Comparison of ENCODE assay signal across 36 cellular contexts in the genomic region with DNA sequence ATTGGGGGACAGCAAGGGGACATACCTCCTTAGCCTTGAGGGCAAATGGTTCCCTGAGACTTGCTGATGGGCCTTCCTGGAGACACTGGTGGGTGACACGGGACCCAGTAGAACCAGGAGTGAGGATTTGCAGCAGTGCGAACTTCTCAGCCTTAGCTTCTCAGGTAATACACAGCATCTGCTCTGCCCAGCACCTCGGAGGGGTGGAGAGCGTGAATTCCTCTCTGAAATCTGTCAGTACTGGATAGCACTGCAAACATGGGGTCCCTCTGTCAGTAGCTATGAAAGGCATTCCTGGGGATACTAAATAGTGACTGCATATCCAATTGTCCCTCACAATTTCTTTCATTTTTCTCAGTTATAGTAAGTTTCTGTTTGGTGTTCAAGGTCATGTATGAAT.
"Had no signal": no experiment of that assay in that cellular context is flagged by ENCODE, and none has a peak within 500 bp of the region (broad histone marks: within the 10 kb centered on the region; RNA-seq: fewer than 3 reads in every experiment).

No MANE protein-coding gene starts in this region.

- H3K9me3 ChIP-seq: adrenal gland, body of pancreas, breast epithelium had no signal

- H3K36me3 Mint-ChIP-seq: activated CD4-positive, alpha-beta memory T cell treated with anti-CD3 and anti-CD28 coated beads for 36 hours; activated naive CD4-positive, alpha-beta T cell treated with anti-CD3 and anti-CD28 coated beads, Interleukin-2, amount 50 U/mL, for 72 hours; activated naive CD8-positive, alpha-beta T cell treated with anti-CD3 and anti-CD28 coated beads for 36 hours had no signal

- H3K9me3 Mint-ChIP-seq: activated B cell treated with CpG ODN at 0.5 μM for 24 hours; activated CD4-positive, alpha-beta memory T cell treated with anti-CD3 and anti-CD28 coated beads for 36 hours; activated CD4-positive, alpha-beta T cell treated with anti-CD3 and anti-CD28 coated beads, Interleukin-2, amount 10 ng/mL, durations not matched to agents 24 days and 14 days; activated CD8-positive, alpha-beta T cell treated with anti-CD3 and anti-CD28 coated beads for 36 hours; activated naive CD4-positive, alpha-beta T cell treated with anti-CD3 and anti-CD28 coated beads for 36 hours; activated naive CD4-positive, alpha-beta T cell treated with anti-CD3 and anti-CD28 coated beads, Interleukin-2, amount 50 U/mL, for 72 hours; activated naive CD8-positive, alpha-beta T cell treated with anti-CD3 and anti-CD28 coated beads for 36 hours; activated T-cell treated with anti-CD3 and anti-CD28 coated beads, Interleukin-2, amount 50 U/mL, for 4 hours; activated T-cell treated with anti-CD3 and anti-CD28 coated beads, Interleukin-2, amount 50 U/mL, for 72 hours; activated T-helper 1 cell treated with anti-CD3 and anti-CD28 coated beads, Interleukin-12 subunit alpha, Interleukin-12 subunit beta, Interleukin-2, Interleukin-4 antibody, amounts not matched to agents 30 ng/mL and 10 ng/mL and 1 ng/mL, durations not matched to agents 14 hours and 24 hours and 36 hours; activated T-helper 17 cell treated with anti-CD3 and anti-CD28 coated beads, Interleukin-2, amount 50 U/mL, for 72 hours; T-helper 1 cell treated with Interleukin-12 subunit alpha and Interleukin-12 subunit beta and Interleukin-4 antibody, amounts not matched to agents 30 μg/mL and 1 μg/mL, for 36 hours; T-helper 2 cell treated with Interferon-gamma antibody and Interleukin-4, amounts not matched to agents 5 μg/mL and 100 μg/mL, for 36 hours had no signal

- H3K4me3 Mint-ChIP-seq: activated B cell treated with CpG ODN at 0.5 μM for 24 hours; activated CD4-positive, alpha-beta memory T cell treated with anti-CD3 and anti-CD28 coated beads for 36 hours; activated CD4-positive, alpha-beta T cell treated with anti-CD3 and anti-CD28 coated beads, Interleukin-2, amount 10 ng/mL, durations not matched to agents 24 days and 14 days; activated CD8-positive, alpha-beta T cell treated with anti-CD3 and anti-CD28 coated beads for 36 hours; activated naive CD4-positive, alpha-beta T cell treated with anti-CD3 and anti-CD28 coated beads for 36 hours; activated naive CD8-positive, alpha-beta T cell treated with anti-CD3 and anti-CD28 coated beads for 36 hours; activated T-cell treated with anti-CD3 and anti-CD28 coated beads, Interleukin-2, amount 50 U/mL, for 4 hours; activated T-cell treated with anti-CD3 and anti-CD28 coated beads, Interleukin-2, amount 50 U/mL, for 72 hours; activated T-helper 1 cell treated with anti-CD3 and anti-CD28 coated beads, Interleukin-12 subunit alpha, Interleukin-12 subunit beta, Interleukin-2, Interleukin-4 antibody, amounts not matched to agents 30 ng/mL and 10 ng/mL and 1 ng/mL, durations not matched to agents 14 hours and 24 hours and 36 hours; activated T-helper 17 cell treated with anti-CD3 and anti-CD28 coated beads, Interleukin-2, amount 50 U/mL, for 72 hours; T-helper 1 cell treated with Interleukin-12 subunit alpha and Interleukin-12 subunit beta and Interleukin-4 antibody, amounts not matched to agents 30 μg/mL and 1 μg/mL, for 36 hours; T-helper 2 cell treated with Interferon-gamma antibody and Interleukin-4, amounts not matched to agents 5 μg/mL and 100 μg/mL, for 36 hours had no signal

- H3K4me1 Mint-ChIP-seq: activated B cell treated with CpG ODN at 0.5 μM for 24 hours; activated CD4-positive, alpha-beta T cell treated with anti-CD3 and anti-CD28 coated beads, Interleukin-2, amount 10 ng/mL, durations not matched to agents 24 days and 14 days; activated naive CD8-positive, alpha-beta T cell treated with anti-CD3 and anti-CD28 coated beads for 36 hours; activated T-helper 17 cell treated with anti-CD3 and anti-CD28 coated beads, Interleukin-2, amount 50 U/mL, for 72 hours had no signal

- H3K27me3 ChIP-seq: adrenal gland, body of pancreas, brain microvascular endothelial cell, breast epithelium had no signal

- DNase-seq: activated B cell treated with CpG ODN at 0.5 μM for 24 hours; activated CD4-positive, alpha-beta memory T cell treated with anti-CD3 and anti-CD28 coated beads for 36 hours; activated CD4-positive, alpha-beta T cell treated with anti-CD3 and anti-CD28 coated beads for 4 hours; activated CD4-positive, alpha-beta T cell treated with anti-CD3 and anti-CD28 coated beads, Interleukin-2, amount 10 ng/mL, durations not matched to agents 24 days and 14 days; activated CD4-positive, alpha-beta T cell treated with anti-CD3 and anti-CD28 coated beads, Interleukin-2, amount 50 U/mL, for 1 hour; activated CD4-positive, alpha-beta T cell treated with anti-CD3 and anti-CD28 coated beads, Interleukin-2, amount 50 U/mL, for 4 hours; activated CD4-positive, CD25-positive, alpha-beta regulatory T cell treated with anti-CD3 and anti-CD28 coated beads, Interleukin-2, amount 50 U/mL, for 72 hours; activated CD8-positive, alpha-beta memory T cell treated with anti-CD3 and anti-CD28 coated beads, Interleukin-2, amount 50 U/mL, for 4 hours; activated CD8-positive, alpha-beta T cell treated with anti-CD3 and anti-CD28 coated beads for 36 hours; activated effector memory CD4-positive, alpha-beta T cell treated with anti-CD3 and anti-CD28 coated beads, Interleukin-2, amount 50 U/mL, for 16 hours; activated gamma-delta T cell treated with Interleukin-2 at 50 U/mL for 16 hours; activated naive CD4-positive, alpha-beta T cell; activated naive CD4-positive, alpha-beta T cell treated with anti-CD3 and anti-CD28 coated beads for 36 hours; activated naive CD4-positive, alpha-beta T cell treated with anti-CD3 and anti-CD28 coated beads, Interleukin-2, amount 50 U/mL, for 16 hours; activated naive CD8-positive, alpha-beta T cell treated with anti-CD3 and anti-CD28 coated beads for 36 hours; activated T-cell treated with anti-CD3 and anti-CD28 coated beads for 4 hours; activated T-cell treated with anti-CD3 and anti-CD28 coated beads, Interleukin-2, amount 50 U/mL, for 1 hour; activated T-cell treated with anti-CD3 and anti-CD28 coated beads, Interleukin-2, amount 50 U/mL, for 4 hours; activated T-cell treated with anti-CD3 and anti-CD28 coated beads, Interleukin-2, amount 50 U/mL, for 72 hours; adrenal gland; amniotic stem cell; aorta; body of pancreas; brain microvascular endothelial cell; central memory CD4-positive, alpha-beta T cell; T-helper 2 cell; T-helper 9 cell had no signal

- H3K4me3 ChIP-seq: adrenal gland, body of pancreas, breast epithelium had no signal

- ATAC-seq: activated CD8-positive, alpha-beta T cell treated with anti-CD3 and anti-CD28 coated beads for 36 hours; activated naive CD4-positive, alpha-beta T cell treated with anti-CD3 and anti-CD28 coated beads, Interleukin-2, amount 50 U/mL, for 72 hours; activated T-cell treated with anti-CD3 and anti-CD28 coated beads, Interleukin-2, amount 50 U/mL, for 4 hours; activated T-cell treated with anti-CD3 and anti-CD28 coated beads, Interleukin-2, amount 50 U/mL, for 72 hours; activated T-helper 17 cell treated with anti-CD3 and anti-CD28 coated beads, Interleukin-2, amount 50 U/mL, for 72 hours; body of pancreas had no signal

- FAIRE-seq: astrocyte, TTC549 had no signal

- H3K4me1 ChIP-seq: adrenal gland, body of pancreas, breast epithelium had no signal

- H3K27me3 Mint-ChIP-seq: activated T-helper 17 cell treated with anti-CD3 and anti-CD28 coated beads, Interleukin-2, amount 50 U/mL, for 72 hours had no signal

- H3K27ac Mint-ChIP-seq: activated B cell treated with CpG ODN at 0.5 μM for 24 hours; activated CD4-positive, alpha-beta memory T cell treated with anti-CD3 and anti-CD28 coated beads for 36 hours; activated CD4-positive, alpha-beta T cell treated with anti-CD3 and anti-CD28 coated beads, Interleukin-2, amount 10 ng/mL, durations not matched to agents 24 days and 14 days; activated CD8-positive, alpha-beta T cell treated with anti-CD3 and anti-CD28 coated beads for 36 hours; activated naive CD4-positive, alpha-beta T cell treated with anti-CD3 and anti-CD28 coated beads for 36 hours; activated naive CD4-positive, alpha-beta T cell treated with anti-CD3 and anti-CD28 coated beads, Interleukin-2, amount 50 U/mL, for 72 hours; activated naive CD8-positive, alpha-beta T cell treated with anti-CD3 and anti-CD28 coated beads for 36 hours; activated T-cell treated with anti-CD3 and anti-CD28 coated beads, Interleukin-2, amount 50 U/mL, for 72 hours; activated T-helper 1 cell treated with anti-CD3 and anti-CD28 coated beads, Interleukin-12 subunit alpha, Interleukin-12 subunit beta, Interleukin-2, Interleukin-4 antibody, amounts not matched to agents 30 ng/mL and 10 ng/mL and 1 ng/mL, durations not matched to agents 14 hours and 24 hours and 36 hours; activated T-helper 17 cell treated with anti-CD3 and anti-CD28 coated beads, Interleukin-2, amount 50 U/mL, for 72 hours; T-helper 1 cell treated with Interleukin-12 subunit alpha and Interleukin-12 subunit beta and Interleukin-4 antibody, amounts not matched to agents 30 μg/mL and 1 μg/mL, for 36 hours; T-helper 2 cell treated with Interferon-gamma antibody and Interleukin-4, amounts not matched to agents 5 μg/mL and 100 μg/mL, for 36 hours had no signal

- H3K27ac ChIP-seq: adrenal gland, body of pancreas, brain microvascular endothelial cell, breast epithelium, VCaP had no signal

- H3K36me3 ChIP-seq: adrenal gland, brain microvascular endothelial cell, breast epithelium had no signal
